Comparison of ENCODE assay signal across 17 cellular contexts in the genomic region with DNA sequence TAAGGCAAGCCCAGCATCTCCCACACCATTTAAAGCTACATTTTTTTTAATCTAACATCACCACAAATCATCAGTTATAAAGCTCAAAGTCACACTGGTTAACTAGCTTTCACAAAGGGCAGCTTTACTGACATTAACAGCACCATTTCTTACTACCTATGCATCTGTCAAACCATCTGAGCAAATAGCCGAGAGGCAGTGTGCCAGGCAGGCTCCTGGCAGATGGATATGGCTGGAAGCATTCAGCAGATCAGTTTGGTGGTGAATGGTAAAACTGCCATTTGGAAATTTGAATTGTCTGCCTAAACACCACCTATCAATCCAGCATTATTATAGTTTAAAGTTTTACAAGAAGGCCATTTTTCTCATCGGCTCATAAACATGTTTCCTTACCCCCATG.
"Had no signal": no experiment of that assay in that cellular context is flagged by ENCODE, and none has a peak within 500 bp of the region (broad histone marks: within the 10 kb centered on the region; RNA-seq: fewer than 3 reads in every experiment).

No MANE protein-coding gene starts in this region.

- H3K36me3 Mint-ChIP-seq: natural killer cell, WTC11 had no signal

- H3K27ac ChIP-seq: ascending aorta, cardiac muscle cell, coronary artery, foreskin keratinocyte, psoas muscle had no signal

- H3K27me3 ChIP-seq: ascending aorta, cardiac muscle cell, foreskin keratinocyte had no signal

- H3K27me3 Mint-ChIP-seq: stimulated activated naive CD8-positive, alpha-beta T cell treated with anti-CD3 and anti-CD28 coated beads, Interleukin-15, Interleukin-2, amounts not matched to agents 100 ng/mL and 50 ng/mL, for 24 hours had no signal

- H3K4me3 Mint-ChIP-seq: activated naive CD8-positive, alpha-beta T cell treated with anti-CD3 and anti-CD28 coated beads, Interleukin-2, amount 50 U/mL, for 24 hours; activated T-helper 1 cell treated with anti-CD3 and anti-CD28 coated beads, Interleukin-12 subunit alpha, Interleukin-12 subunit beta, Interleukin-2, Interleukin-4 antibody, amounts not matched to agents 30 ng/mL and 10 ng/mL and 1 ng/mL, durations not matched to agents 14 hours and 24 hours and 36 hours; natural killer cell; stimulated activated naive CD8-positive, alpha-beta T cell treated with anti-CD3 and anti-CD28 coated beads, Interleukin-15, Interleukin-2, amounts not matched to agents 100 ng/mL and 50 ng/mL, for 24 hours; WTC11 had no signal

- H3K36me3 ChIP-seq: ascending aorta, cardiac muscle cell had no signal

- H3K4me3 ChIP-seq: ascending aorta, cardiac muscle cell, coronary artery, mucosa of descending colon, psoas muscle had no signal

- DNase-seq: activated CD4-positive, alpha-beta T cell treated with anti-CD3 and anti-CD28 coated beads for 48 hours; activated naive CD4-positive, alpha-beta T cell; activated naive CD8-positive, alpha-beta T cell treated with anti-CD3 and anti-CD28 coated beads, Interleukin-2, amount 50 U/mL, for 24 hours; effector CD4-positive, alpha-beta T cell; foreskin keratinocyte; head of caudate nucleus; mucosa of descending colon; natural killer cell; psoas muscle; stimulated activated CD4-positive, alpha-beta T cell treated with anti-CD3 and anti-CD28 coated beads, Interleukin-2, amount 100 ng/mL, for 24 hours had no signal

- H3K27ac Mint-ChIP-seq: activated naive CD8-positive, alpha-beta T cell treated with anti-CD3 and anti-CD28 coated beads, Interleukin-2, amount 50 U/mL, for 24 hours; activated T-helper 1 cell treated with anti-CD3 and anti-CD28 coated beads, Interleukin-12 subunit alpha, Interleukin-12 subunit beta, Interleukin-2, Interleukin-4 antibody, amounts not matched to agents 30 ng/mL and 10 ng/mL and 1 ng/mL, durations not matched to agents 14 hours and 24 hours and 36 hours; natural killer cell; stimulated activated naive CD8-positive, alpha-beta T cell treated with anti-CD3 and anti-CD28 coated beads, Interleukin-15, Interleukin-2, amounts not matched to agents 100 ng/mL and 50 ng/mL, for 24 hours; WTC11 had no signal

- H3K9me3 ChIP-seq: ascending aorta, mucosa of descending colon, psoas muscle had no signal

- H3K9me3 Mint-ChIP-seq: activated naive CD8-positive, alpha-beta T cell treated with anti-CD3 and anti-CD28 coated beads, Interleukin-2, amount 50 U/mL, for 24 hours; activated T-helper 1 cell treated with anti-CD3 and anti-CD28 coated beads, Interleukin-12 subunit alpha, Interleukin-12 subunit beta, Interleukin-2, Interleukin-4 antibody, amounts not matched to agents 30 ng/mL and 10 ng/mL and 1 ng/mL, durations not matched to agents 14 hours and 24 hours and 36 hours; natural killer cell; stimulated activated naive CD8-positive, alpha-beta T cell treated with anti-CD3 and anti-CD28 coated beads, Interleukin-15, Interleukin-2, amounts not matched to agents 100 ng/mL and 50 ng/mL, for 24 hours had no signal

- H3K4me1 Mint-ChIP-seq: activated naive CD8-positive, alpha-beta T cell treated with anti-CD3 and anti-CD28 coated beads, Interleukin-2, amount 50 U/mL, for 24 hours; natural killer cell had no signal

- H3K4me1 ChIP-seq: ascending aorta had no signal

- ATAC-seq: activated naive CD8-positive, alpha-beta T cell treated with anti-CD3 and anti-CD28 coated beads, Interleukin-2, amount 50 U/mL, for 24 hours; foreskin keratinocyte; mucosa of descending colon; natural killer cell; psoas muscle; sciatic nerve; WTC11 had no signal
